In the genomic region with DNA sequence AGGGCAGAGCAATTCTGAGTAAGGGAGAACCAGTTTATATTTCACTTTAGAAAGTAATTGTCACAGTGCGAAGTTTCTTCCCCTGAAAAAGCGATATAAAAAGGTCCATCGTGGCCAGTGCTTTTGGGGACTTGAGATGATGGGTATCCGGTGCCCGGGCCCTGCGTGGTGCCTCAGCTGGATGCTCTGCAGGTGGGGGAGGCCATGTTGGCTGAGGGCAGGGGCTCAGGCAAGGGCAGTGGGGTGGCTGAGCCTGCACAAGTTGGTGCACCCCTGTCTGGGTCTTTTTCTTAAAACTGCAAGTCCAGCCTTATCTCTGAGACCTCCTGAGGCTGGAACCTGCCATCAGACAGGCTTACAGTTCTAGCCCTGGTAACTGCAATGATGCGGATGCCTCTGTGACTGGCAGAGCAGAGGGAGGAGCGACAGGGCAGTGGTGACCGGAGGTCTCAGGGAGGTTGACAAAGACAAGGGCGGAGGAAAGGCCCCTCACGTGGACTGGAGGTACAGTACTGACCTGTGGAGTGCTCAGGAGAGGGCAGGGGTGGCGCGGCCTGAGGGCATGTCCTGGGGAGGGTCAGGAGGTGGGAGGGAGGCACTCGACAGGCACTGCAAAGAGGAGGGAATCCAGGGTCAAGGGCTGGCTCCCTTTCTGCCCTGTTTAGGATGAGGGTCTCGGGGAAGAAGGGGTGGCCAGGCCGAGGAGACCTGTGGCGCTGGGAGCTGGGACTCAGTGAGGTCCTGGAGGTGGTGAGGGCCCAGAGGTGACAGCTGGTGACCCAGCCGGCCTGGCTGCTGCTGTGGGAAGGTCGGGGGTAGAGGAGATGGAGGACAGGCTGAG, we compare ENCODE assay signal across 1 cellular context.
TF ChIP-seq lines count a peak whose summit lies in the region.

No MANE protein-coding gene starts in this region.

TF ChIP-seq in endothelial cell of umbilical vein, 7 proteins besides CTCF, POLR2A, EP300 and RAD21 (continued from another document):
- no peak for TF ChIP-seq FOS (IDR thresholded peaks at IDR 0.05; ENCODE audit: borderline replicate concordance, insufficient read depth, low read length)
- TF ChIP-seq POLR2AphosphoS5 (IDR thresholded peaks at IDR 0.05; ENCODE audit: insufficient read depth, low read depth, low read length), result no peak
- TF ChIP-seq EZH2 (IDR thresholded peaks at IDR 0.05; ENCODE audit: borderline replicate concordance, low read depth, low read length, severe bottlenecking), result no peak
- TF ChIP-seq MYC (IDR thresholded peaks at IDR 0.05; ENCODE audit: low read depth, low read length), result no peak
- no peak for TF ChIP-seq GATA2 (IDR thresholded peaks at IDR 0.05; ENCODE audit: insufficient read depth, insufficient read length, low read depth, low read length)
- TF ChIP-seq JUN (IDR thresholded peaks at IDR 0.05; ENCODE audit: borderline replicate concordance, insufficient read depth, insufficient read length, low read depth), result no peak
TF ChIP-seq in endothelial cell of umbilical vein: peak in this region for 0.
